ENCODE assay signal across 8 cellular contexts in the genomic region with DNA sequence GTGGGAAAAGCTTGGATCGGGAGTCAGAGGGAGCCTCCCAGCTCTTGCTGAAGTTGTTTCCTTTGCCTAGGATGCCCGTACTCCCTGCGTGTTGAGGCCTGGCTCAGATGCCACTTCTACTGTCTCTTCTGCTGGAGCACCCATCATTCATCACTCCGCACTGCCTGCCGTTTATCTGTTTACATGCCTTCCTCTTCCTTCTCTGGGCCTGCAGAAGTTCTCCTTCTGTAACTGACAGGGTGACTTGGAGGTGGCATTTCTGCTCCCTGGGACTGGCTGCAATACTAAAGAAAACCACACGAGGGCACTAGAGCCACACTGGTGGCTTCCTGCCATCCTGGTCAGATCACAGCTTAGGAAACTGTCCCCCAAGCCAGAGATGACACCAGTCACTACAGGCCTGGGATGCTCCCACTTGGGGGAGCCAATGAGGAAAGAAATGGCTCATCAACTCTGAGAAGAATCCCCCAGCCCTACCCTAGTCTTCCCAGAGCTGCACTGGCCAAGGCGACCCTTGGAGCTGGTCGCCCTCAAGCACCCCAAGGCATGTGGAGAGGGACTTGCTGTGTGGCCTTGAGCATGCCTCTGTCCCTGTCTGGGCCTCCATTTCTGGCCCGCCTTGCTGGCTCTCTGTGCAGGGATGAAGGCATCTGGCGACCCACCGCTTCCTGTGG. TPM values are rescaled to one million over a fixed set of nuclear protein-coding genes. Genes with fewer than 3 reads are reported as not detected.
DNase-seq lines count a peak whose midpoint lies in the region; ATAC-seq, FAIRE-seq and TF ChIP-seq lines count a peak whose summit lies in the region.

No MANE protein-coding gene starts in this region.

- H3K27ac ChIP-seq in 22Rv1 = no peak overlapping the region
- H3K27ac ChIP-seq in HepG2 (ENCODE audit: extremely low read length, insufficient read depth, low read length) = no peak overlapping the region

- no peaks in the 10 kb centered on the region for H3K79me2 ChIP-seq in HepG2 (ENCODE audit: insufficient read depth, low read length)

- H3K4me2 ChIP-seq in HepG2 (ENCODE audit: low read depth, low read length) = no peak overlapping the region

- POLR2A ChIA-PET in HepG2 (lab: Yijun Ruan, JAX) = interaction anchor here (0.7 to 1.4 kb wide), 7 partner anchors 95 to 157 kb away, joined by 3 to 5 read pairs (median 4); no protein-coding TSS in a partner anchor

- no peaks in the 10 kb centered on the region for H3K27me3 ChIP-seq in HepG2 (ENCODE audit: control insufficient read depth in 1 of 2, insufficient read depth in 2 of 2, low read length in 2 of 2)

- TF ChIP-seq POLR2A in HepG2 (IDR thresholded peaks at IDR 0.05; ENCODE audit: insufficient read depth in 1 of 2, low read depth in 2 of 2, low read length in 2 of 2) = 0 out of 4 replicates have a peak, but pooled peaks of 1 of the 2 experiments have one; percentile 19

- H4K20me1 ChIP-seq in HepG2 (ENCODE audit: insufficient read depth, low read length) = no peaks in the 10 kb centered on the region

- no peak for TF ChIP-seq EP300 in HepG2 (IDR thresholded peaks at IDR 0.05; ENCODE audit: low read depth in 2 of 2, low read length in 2 of 2)
- no peak for TF ChIP-seq EP300 in HepG2 (CRISPR knock-in tag; IDR thresholded peaks at IDR 0.05; ENCODE audit: borderline replicate concordance)

- DNase-seq in NCI-H345 treated with DMSO at 0.1 percent for 48 hours (lab: John Stamatoyannopoulos, UW; ENCODE audit: unreplicated experiment) = peak; percentile 32
- peak; percentile 85 for DNase-seq in activated CD4-positive, CD25-positive, alpha-beta regulatory T cell treated with anti-CD3 and anti-CD28 coated beads, Interleukin-2, amount 50 U/mL, for 72 hours
- DNase-seq in choroid plexus epithelial cell (ENCODE audit: low read depth) = peak; percentile 74
- peak; percentile 81 for DNase-seq in HepG2 (ENCODE audit: low spot score)
- peak; percentile 60 to 74 (median 70) for DNase-seq in stimulated activated CD4-positive, alpha-beta T cell treated with anti-CD3 and anti-CD28 coated beads, TNF-alpha, amount 100 ng/mL, for 24 hours (ENCODE audit: low read depth in 3 of 3)

- H2AFZ ChIP-seq in HepG2 (ENCODE audit: low read length) = no peak overlapping the region

- TF ChIP-seq CTCF in 22Rv1 (IDR thresholded peaks at IDR 0.05) = peak; percentile 94
- TF ChIP-seq CTCF in choroid plexus epithelial cell (conservative IDR thresholded peaks at IDR 0.05; ENCODE audit: low read depth, low read length) = peak; percentile 97
- TF ChIP-seq CTCF in HepG2 (CRISPR knock-in tag; IDR thresholded peaks at IDR 0.05) = peak; percentile 98

- no peak overlapping the region for H3K9ac ChIP-seq in HepG2 (ENCODE audit: insufficient read depth, low read depth, low read length)

- peaks cover 12 to 15% of the 10 kb centered on the region in 2 experiments; a peak in 4 of 5 replicates for H3K36me3 ChIP-seq in HepG2 (replicated peaks in 1 of 2; ENCODE audit: control insufficient read depth in 1 of 2, insufficient read depth in 2 of 2, low read length in 2 of 2)

- H3K4me1 ChIP-seq in HepG2 (ENCODE audit: insufficient read depth, low read length) = peaks cover 17% of the 10 kb centered on the region

- TSS peak; percentile 5 for BruUV-seq in HepG2 (replicated peaks; lab: Mats Ljungman, UMichigan)

- in situ Hi-C loops in HepG2 (cut with HindIII; ENCODE audit: extremely low pct_ligation_motif_present, low pct_unique_long_range_greater_than_20kb) = loop anchor here (5.0 to 25.0 kb wide), 2 partner anchors 249 to 426 kb away; a partner anchor contains a TSS

- FAIRE-seq in HepG2 (lab: Jason Lieb, UNC) = peak; percentile 97

- WGBS in HepG2 (ENCODE audit: low lambda C conversion rate) = 58% methylated on average over 5 of the region's 11 CpGs

- CTCF ChIA-PET in HepG2 (lab: Yijun Ruan, JAX; ENCODE audit: low intra/inter-chr PET ratio, low total read pairs) = interaction anchor here (0.8 to 2.9 kb wide), 6 partner anchors 9 to 431 kb away, joined by 3 to 19 read pairs (median 4); a partner anchor contains a TSS

- ATAC-seq in GM18498 (IDR thresholded peaks at IDR 0.05; ENCODE audit: unreplicated experiment) (peak; percentile 73), HG03108 (IDR thresholded peaks at IDR 0.05; ENCODE audit: unreplicated experiment) (peak; percentile 74), HepG2 (peak; percentile 78)

- intact Hi-C loops in HepG2 (cut with micrococcal nuclease; ENCODE audit: unreplicated experiment) = loop anchor here (1.0 to 5.0 kb wide), 7 partner anchors 54 to 449 kb away; no protein-coding TSS in a partner anchor

- no peaks in the 10 kb centered on the region for H3K9me3 ChIP-seq in HepG2 (ENCODE audit: low read length)

- peak; percentile 91 for TF ChIP-seq RAD21 in HepG2 (CRISPR knock-in tag; IDR thresholded peaks at IDR 0.05)

- no peak overlapping the region for H3K4me3 ChIP-seq in choroid plexus epithelial cell (ENCODE audit: low read depth, low read length)
- no peak overlapping the region for H3K4me3 ChIP-seq in HepG2 (replicated peaks in 1 of 3; ENCODE audit: insufficient read depth in 1 of 3, low read depth in 2 of 3, low read length in 3 of 3)

TF ChIP-seq in HepG2, 621 proteins besides CTCF, POLR2A, EP300 and RAD21 (continues in another document):
- TF ChIP-seq, protein P1, sequence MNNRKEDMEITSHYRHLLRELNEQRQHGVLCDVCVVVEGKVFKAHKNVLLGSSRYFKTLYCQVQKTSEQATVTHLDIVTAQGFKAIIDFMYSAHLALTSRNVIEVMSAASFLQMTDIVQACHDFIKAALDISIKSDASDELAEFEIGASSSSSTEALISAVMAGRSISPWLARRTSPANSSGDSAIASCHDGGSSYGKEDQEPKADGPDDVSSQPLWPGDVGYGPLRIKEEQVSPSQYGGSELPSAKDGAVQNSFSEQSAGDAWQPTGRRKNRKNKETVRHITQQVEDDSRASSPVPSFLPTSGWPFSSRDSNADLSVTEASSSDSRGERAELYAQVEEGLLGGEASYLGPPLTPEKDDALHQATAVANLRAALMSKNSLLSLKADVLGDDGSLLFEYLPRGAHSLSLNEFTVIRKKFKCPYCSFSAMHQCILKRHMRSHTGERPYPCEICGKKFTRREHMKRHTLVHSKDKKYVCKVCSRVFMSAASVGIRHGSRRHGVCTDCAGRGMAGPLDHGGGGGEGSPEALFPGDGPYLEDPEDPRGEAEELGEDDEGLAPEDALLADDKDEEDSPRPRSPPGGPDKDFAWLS (CRISPR knock-in tag; IDR thresholded peaks at IDR 0.05; ENCODE audit: borderline replicate concordance) = 0 out of 2 replicates have a peak, but pooled peaks have one; percentile 35
- TF ChIP-seq STAG1 (CRISPR knock-in tag; IDR thresholded peaks at IDR 0.05) = peak; percentile 99
- 0 out of 2 replicates have a peak, but pooled peaks have one; percentile 18 for TF ChIP-seq MED1 (CRISPR knock-in tag; IDR thresholded peaks at IDR 0.05)
- 0 out of 2 replicates have a peak, but pooled peaks have one; percentile 37 for TF ChIP-seq SAP130 (CRISPR knock-in tag; IDR thresholded peaks at IDR 0.05; ENCODE audit: low read depth)
- TF ChIP-seq ZKSCAN1 (IDR thresholded peaks at IDR 0.05; ENCODE audit: low read length) = peak; percentile 29; the same call in 1 of the 2 replicates
- TF ChIP-seq ZNF839 (CRISPR knock-in tag; IDR thresholded peaks at IDR 0.05; ENCODE audit: borderline replicate concordance) = peak; percentile 51; the same call in 1 of the 2 replicates
- TF ChIP-seq, protein P2, sequence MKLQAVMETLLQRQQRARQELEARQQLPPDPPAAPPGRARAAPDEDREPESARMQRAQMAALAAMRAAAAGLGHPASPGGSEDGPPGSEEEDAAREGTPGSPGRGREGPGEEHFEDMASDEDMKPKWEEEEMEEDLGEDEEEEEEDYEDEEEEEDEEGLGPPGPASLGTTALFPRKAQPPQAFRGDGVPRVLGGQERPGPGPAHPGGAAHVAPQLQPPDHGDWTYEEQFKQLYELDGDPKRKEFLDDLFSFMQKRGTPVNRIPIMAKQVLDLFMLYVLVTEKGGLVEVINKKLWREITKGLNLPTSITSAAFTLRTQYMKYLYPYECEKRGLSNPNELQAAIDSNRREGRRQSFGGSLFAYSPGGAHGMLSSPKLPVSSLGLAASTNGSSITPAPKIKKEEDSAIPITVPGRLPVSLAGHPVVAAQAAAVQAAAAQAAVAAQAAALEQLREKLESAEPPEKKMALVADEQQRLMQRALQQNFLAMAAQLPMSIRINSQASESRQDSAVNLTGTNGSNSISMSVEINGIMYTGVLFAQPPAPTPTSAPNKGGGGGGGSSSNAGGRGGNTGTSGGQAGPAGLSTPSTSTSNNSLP (IDR thresholded peaks at IDR 0.05; ENCODE audit: low read depth, low read length) = no peak
- TF ChIP-seq ZNF572 (CRISPR knock-in tag; IDR thresholded peaks at IDR 0.05) = no peak
- no peak for TF ChIP-seq ZNF430 (CRISPR knock-in tag; IDR thresholded peaks at IDR 0.05)
- TF ChIP-seq ZSCAN31 (CRISPR knock-in tag; IDR thresholded peaks at IDR 0.05; ENCODE audit: low read depth) = no peak

RNA-seq across cellular contexts. Expression of a gene that starts 9.7 kb away (rescaled TPM):
- total RNA-seq in HepG2 (2016; rRNA removed; fragmentation: Illumina TruSeq; extraction: Trizol) = 37.7 and 40.7 TPM in 2 replicates
- total RNA-seq in HepG2 (2016; cell fraction: cytosol; rRNA removed; fragmentation: Illumina TruSeq; extraction: Trizol; ENCODE audit: low read depth) = 39.8 and 41.5 TPM in 2 replicates
- 35.8 and 36.3 TPM in 2 replicates for total RNA-seq in HepG2 (2016; cell fraction: insoluble cytoplasmic fraction; rRNA removed; fragmentation: Illumina TruSeq; extraction: Trizol)
- 69.7 and 71.8 TPM in 2 replicates for total RNA-seq in HepG2 (2016; cell fraction: membrane; rRNA removed; fragmentation: Illumina TruSeq; extraction: Trizol)
- 20.0 and 24.7 TPM in 2 replicates for total RNA-seq in HepG2 (2016; cell fraction: nucleus; rRNA removed; fragmentation: Illumina TruSeq; extraction: Trizol)
- 14.6 and 15.4 TPM in 2 replicates for polyA plus RNA-seq in HepG2 (2011; rRNA removed)
- 8.9 and 11.5 TPM in 2 replicates for polyA plus RNA-seq in HepG2 (2011; cell fraction: cytosol; rRNA removed)
- 11.8 and 14.7 TPM in 2 replicates for polyA plus RNA-seq in HepG2 (2011; cell fraction: nucleus; rRNA removed)
- polyA plus RNA-seq in HepG2 (2012) = 6.0 and 8.4 TPM in 2 replicates
- polyA plus RNA-seq in HepG2 (2016; cell fraction: cytosol; fragmentation: Illumina TruSeq; extraction: Trizol; ENCODE audit: low read depth) = 44.8 and 48.9 TPM in 2 replicates
- polyA plus RNA-seq in HepG2 (2016; cell fraction: insoluble cytoplasmic fraction; fragmentation: Illumina TruSeq; extraction: Trizol; ENCODE audit: low read depth) = 19.9 and 21.9 TPM in 2 replicates
- polyA plus RNA-seq in HepG2 (2016; cell fraction: membrane; fragmentation: Illumina TruSeq; extraction: Trizol; ENCODE audit: low read depth) = 48.0 and 51.0 TPM in 2 replicates
- 17.6 and 20.1 TPM in 2 replicates for polyA plus RNA-seq in HepG2 (2016; cell fraction: nucleus; fragmentation: Illumina TruSeq; extraction: Trizol; ENCODE audit: insufficient read depth, low read depth)
- polyA minus RNA-seq in HepG2 (2011; rRNA and poly(A)+ RNA removed; ENCODE audit: low replicate concordance) = 41.7 and 51.3 TPM in 2 replicates
- polyA minus RNA-seq in HepG2 (2011; cell fraction: cytosol; rRNA and poly(A)+ RNA removed) = 17.5 and 18.0 TPM in 2 replicates
- polyA minus RNA-seq in HepG2 (2011; cell fraction: nucleus; rRNA and poly(A)+ RNA removed) = 40.2 and 47.6 TPM in 2 replicates

Comparison
In these comparisons a context has a peak if more than half of its experiments do, and no peak if none do; other contexts are left out.
1. DNase-seq: peak in every context shown above with its lines; median percentile 85 in activated CD4-positive, CD25-positive, alpha-beta regulatory T cell treated with anti-CD3 and anti-CD28 coated beads, Interleukin-2, amount 50 U/mL, for 72 hours; 81 in HepG2; 74 in choroid plexus epithelial cell; 70 in stimulated activated CD4-positive, alpha-beta T cell treated with anti-CD3 and anti-CD28 coated beads, TNF-alpha, amount 100 ng/mL, for 24 hours; 32 in NCI-H345 treated with DMSO at 0.1 percent for 48 hours.